ENCODE assay signal across 12 cellular contexts in the genomic region with DNA sequence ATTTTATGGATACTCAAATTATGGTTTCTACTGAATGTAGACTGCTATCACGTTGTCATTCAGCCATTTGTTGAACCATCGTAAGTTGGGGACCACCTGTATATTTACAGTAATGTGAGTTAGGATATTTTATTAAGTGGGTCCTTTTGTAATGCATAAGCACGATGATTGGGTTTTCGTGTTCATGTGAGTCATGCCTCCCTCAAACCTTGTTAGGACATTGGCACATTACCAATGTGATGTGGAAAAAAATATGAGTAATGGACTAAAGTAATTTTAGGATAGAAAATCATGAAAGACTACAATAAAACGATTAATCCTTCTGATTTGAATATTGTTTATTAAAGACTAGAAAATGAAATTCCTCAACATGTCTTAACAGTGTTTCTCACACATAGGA. TPM values are rescaled to one million over a fixed set of nuclear protein-coding genes. Genes with fewer than 3 reads are reported as not detected.
DNase-seq lines count a peak whose midpoint lies in the region; FAIRE-seq and TF ChIP-seq lines count a peak whose summit lies in the region.
"Had no signal": no experiment of that assay in that cellular context is flagged by ENCODE, and none has a peak within 500 bp of the region (broad histone marks: within the 10 kb centered on the region; RNA-seq: fewer than 3 reads in every experiment).

No MANE protein-coding gene starts in this region.

- H3K4me3 ChIP-seq in bronchial epithelial cell (ENCODE audit: low read depth, low read length): no peak overlapping the region

- TF ChIP-seq CTCF in bronchial epithelial cell (IDR thresholded peaks at IDR 0.05; ENCODE audit: insufficient read depth, low read length, severe bottlenecking) (no peak), GM10266 (IDR thresholded peaks at IDR 0.05; ENCODE audit: control insufficient read depth, insufficient read depth, low read depth, missing control alignments) (no peak)

- peak; percentile 81 for DNase-seq in EL
- DNase-seq in LHCN-M2 (ENCODE audit: low read depth): peak; percentile 85
- peak; percentile 90 for DNase-seq in bronchial epithelial cell (ENCODE audit: low read depth)
- DNase-seq in lung microvascular endothelial cell (ENCODE audit: low read depth in 2 of 2): peak; percentile 77 to 83
- no peak for DNase-seq in NCI-H2029 treated with DMSO at 0.1 percent for 48 hours (lab: John Stamatoyannopoulos, UW)
- DNase-seq in GM10266 (ENCODE audit: extremely low spot score): no peak
- no peak for DNase-seq in ureter (ENCODE audit: low spot score)
- DNase-seq: activated CD4-positive, alpha-beta T cell treated with anti-CD3 and anti-CD28 coated beads for 48 hours; COR-L47; head of caudate nucleus; small intestine; T-helper 1 cell had no signal

- FAIRE-seq in bronchial epithelial cell (lab: Jason Lieb, UNC): no peak
- FAIRE-seq: small intestine had no signal

- H3K36me3 ChIP-seq in bronchial epithelial cell (ENCODE audit: control insufficient read depth, insufficient read depth, low read length): peaks cover 3% of the 10 kb centered on the region

- H3K27me3 ChIP-seq in bronchial epithelial cell (ENCODE audit: control insufficient read depth, insufficient read depth, low read length): no peaks in the 10 kb centered on the region

RNA-seq across cellular contexts. Expression of gene SMC3, which starts 8.7 kb away (rescaled TPM):
- total RNA-seq in LHCN-M2 (2014; rRNA removed): 34.8 and 44.7 TPM in 2 replicates
- polyA plus RNA-seq in LHCN-M2 (2012): 12.4 TPM
- total RNA-seq in bronchial epithelial cell: 16.5 and 19.5 TPM in 2 replicates
- 14.8 and 18.3 TPM in 2 replicates for total RNA-seq in lung microvascular endothelial cell
- total RNA-seq in ureter: 30.2 TPM

Comparison
In these comparisons a context has a peak if more than half of its experiments do, and no peak if none do; other contexts are left out.
1. DNase-seq: peak in EL (single experiment), LHCN-M2 (single experiment), bronchial epithelial cell (single experiment) and lung microvascular endothelial cell (2 of 2); none in NCI-H2029 treated with DMSO at 0.1 percent for 48 hours (single experiment), GM10266 (single experiment) and ureter (single experiment).